In the genomic region with DNA sequence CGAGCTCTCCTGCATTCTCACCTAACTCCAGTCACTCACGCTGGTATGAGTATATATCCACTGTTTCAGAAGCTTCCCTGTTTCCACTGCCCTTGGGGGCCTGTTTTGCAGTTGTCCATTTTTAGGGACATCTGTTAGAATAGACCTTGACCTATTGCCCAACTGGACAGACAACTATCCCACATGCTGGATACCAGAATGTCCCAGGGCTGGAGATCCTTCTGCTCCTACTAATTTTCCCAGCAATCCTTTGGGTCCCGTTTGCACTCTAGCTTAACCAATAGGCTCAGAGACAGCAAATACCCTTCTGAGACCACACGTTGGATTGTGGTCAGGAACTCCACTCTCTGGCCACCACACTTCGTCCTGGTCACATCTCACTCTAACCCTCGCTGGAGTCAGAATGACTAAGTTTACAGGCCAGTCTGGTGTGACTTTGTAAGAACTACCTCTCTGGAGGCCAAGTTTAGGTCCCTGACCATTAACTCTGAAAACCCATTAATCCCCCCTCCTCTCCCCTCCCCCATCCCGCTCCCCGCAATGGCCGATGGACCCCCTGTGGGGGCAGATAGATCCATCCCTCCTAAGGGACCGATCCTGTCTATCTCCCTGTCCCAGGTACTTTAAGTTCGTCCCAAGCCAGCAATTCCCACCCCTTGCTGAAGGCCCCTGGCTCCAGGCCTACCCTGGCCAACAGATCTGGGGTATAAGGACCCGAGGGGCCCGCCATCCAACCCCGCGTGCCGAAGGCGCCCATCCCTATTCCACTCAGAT, we compare ENCODE assay signal across 8 cellular contexts. TPM values are rescaled to one million over a fixed set of nuclear protein-coding genes. Genes with fewer than 3 reads are reported as not detected.
DNase-seq lines count a peak whose midpoint lies in the region; ATAC-seq and TF ChIP-seq lines count a peak whose summit lies in the region.

No MANE protein-coding gene starts in this region.

- peak; percentile 23 for DNase-seq in activated CD4-positive, alpha-beta T cell treated with anti-CD3 and anti-CD28 coated beads for 36 hours
- no peak for DNase-seq in activated CD4-positive, alpha-beta T cell treated with anti-CD3 and anti-CD28 coated beads, Interleukin-2, amount 50 U/mL, for 48 hours
- peak in 1 of 2 experiments; percentile 55 for DNase-seq in SJSA1 (ENCODE audit: low read depth in 1 of 2, low spot score in 2 of 2)
- no peak for DNase-seq in epithelial cell of esophagus (ENCODE audit: low read depth)
- DNase-seq in nephron progenitor cell: no peak
- no peak for DNase-seq in UCSD-AML1 (lab: John Stamatoyannopoulos, UW; ENCODE audit: unreplicated experiment)

- ATAC-seq in activated CD4-positive, alpha-beta T cell treated with anti-CD3 and anti-CD28 coated beads for 36 hours: peak; percentile 1
- no peak for ATAC-seq in HG02840 (IDR thresholded peaks at IDR 0.05; ENCODE audit: low FRiP score, unreplicated experiment)
- ATAC-seq in esophagus mucosa: no peak

- CTCF ChIA-PET in activated CD4-positive, alpha-beta T cell treated with anti-CD3 and anti-CD28 coated beads for 36 hours (lab: Charles Lee): interaction anchor here (0.7 kb wide), 1 partner anchor 132 kb away, joined by 3 read pairs; no protein-coding TSS in a partner anchor

- peak overlapping the region; percentile 48 for H3K27ac Mint-ChIP-seq in activated CD4-positive, alpha-beta T cell treated with anti-CD3 and anti-CD28 coated beads for 36 hours
- H3K27ac Mint-ChIP-seq in nephron progenitor cell: peak overlapping the region; percentile 68

- TF ChIP-seq CTCF in epithelial cell of esophagus (IDR thresholded peaks at IDR 0.05; ENCODE audit: insufficient read depth, low read depth, low read length, missing control alignments) (no peak), nephron progenitor cell (IDR thresholded peaks at IDR 0.05) (no peak)

- 0 out of 2 replicates have a peak, but pooled peaks cover 3% of the 10 kb centered on the region for H3K27me3 ChIP-seq in SJSA1 (replicated peaks)

- H3K27ac ChIP-seq in SJSA1: peak overlapping the region; percentile 82

- H3K4me1 ChIP-seq in SJSA1 (replicated peaks): peaks cover 20% of the 10 kb centered on the region

- H3K36me3 Mint-ChIP-seq in activated CD4-positive, alpha-beta T cell treated with anti-CD3 and anti-CD28 coated beads for 36 hours (ENCODE audit: low read depth): peaks cover 5% of the 10 kb centered on the region
- H3K36me3 Mint-ChIP-seq in nephron progenitor cell (ENCODE audit: low read depth): no peaks in the 10 kb centered on the region

- H3K27me3 Mint-ChIP-seq in activated CD4-positive, alpha-beta T cell treated with anti-CD3 and anti-CD28 coated beads for 36 hours: no peaks in the 10 kb centered on the region
- H3K27me3 Mint-ChIP-seq in nephron progenitor cell (ENCODE audit: low read depth, poor library complexity): peaks cover 4% of the 10 kb centered on the region

- POLR2A ChIA-PET in activated CD4-positive, alpha-beta T cell treated with anti-CD3 and anti-CD28 coated beads for 36 hours (lab: Charles Lee): interaction anchor here (0.8 to 1.4 kb wide), 5 partner anchors 12 to 128 kb away, joined by 3 to 5 read pairs (median 3); a partner anchor contains a TSS

- no peaks in the 10 kb centered on the region for H3K9me3 ChIP-seq in SJSA1 (replicated peaks)

- peaks cover 24% of the 10 kb centered on the region for H3K4me1 Mint-ChIP-seq in activated CD4-positive, alpha-beta T cell treated with anti-CD3 and anti-CD28 coated beads for 36 hours
- H3K4me1 Mint-ChIP-seq in nephron progenitor cell: peaks cover 32% of the 10 kb centered on the region

- H3K9me3 Mint-ChIP-seq in activated CD4-positive, alpha-beta T cell treated with anti-CD3 and anti-CD28 coated beads for 36 hours (ENCODE audit: low read depth): no peaks in the 10 kb centered on the region
- no peaks in the 10 kb centered on the region for H3K9me3 Mint-ChIP-seq in nephron progenitor cell

- intact Hi-C loops in activated CD4-positive, alpha-beta T cell treated with anti-CD3 and anti-CD28 coated beads for 36 hours (cut with DNase I, micrococcal nuclease): loop anchor here (2.0 to 10.0 kb wide), 5 partner anchors 31 to 781 kb away; a partner anchor contains a TSS

- peaks cover 18% of the 10 kb centered on the region for H3K36me3 ChIP-seq in SJSA1

- H3K4me3 Mint-ChIP-seq in activated CD4-positive, alpha-beta T cell treated with anti-CD3 and anti-CD28 coated beads for 36 hours: peak overlapping the region; percentile 88
- H3K4me3 Mint-ChIP-seq in nephron progenitor cell: peak overlapping the region; percentile 95

- H3K4me3 ChIP-seq in SJSA1 (peak overlapping the region; percentile 60), epithelial cell of esophagus (ENCODE audit: low read length) (peak overlapping the region; percentile 84)

RNA-seq across cellular contexts. Expression of a gene that starts 35.5 kb away (rescaled TPM):
- total RNA-seq in activated CD4-positive, alpha-beta T cell treated with anti-CD3 and anti-CD28 coated beads for 36 hours: 10 to 100 TPM; 43.1 to 56.7 TPM
- total RNA-seq in SJSA1 (2014; rRNA removed; shearing (Covaris generic)): 22.2 and 25.6 TPM in 2 replicates
- total RNA-seq in esophagus mucosa: 37.2 TPM
